In the genomic region with DNA sequence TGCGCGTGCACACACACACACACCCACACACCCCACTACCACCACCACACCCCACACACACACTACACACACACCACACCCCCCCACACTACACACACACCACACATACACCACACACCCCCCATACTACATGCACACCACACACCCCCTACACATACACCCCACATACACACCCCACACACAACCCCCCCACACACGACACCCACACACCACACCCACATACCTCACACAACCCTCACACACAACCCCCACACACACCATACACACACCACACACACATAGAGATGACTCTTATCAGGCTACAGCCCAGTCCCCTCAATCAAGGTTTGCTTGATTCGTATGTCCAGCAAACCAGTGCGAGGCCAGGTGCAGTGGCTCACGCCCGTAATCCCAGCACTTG, we compare ENCODE assay signal across 31 cellular contexts. TPM values are rescaled to one million over a fixed set of nuclear protein-coding genes. Genes with fewer than 3 reads are reported as not detected.
"Had no signal": no experiment of that assay in that cellular context is flagged by ENCODE, and none has a peak within 500 bp of the region (broad histone marks: within the 10 kb centered on the region; RNA-seq: fewer than 3 reads in every experiment).

No MANE protein-coding gene starts in this region.

- H3K27me3 Mint-ChIP-seq: activated CD4-positive, alpha-beta memory T cell treated with anti-CD3 and anti-CD28 coated beads for 36 hours; activated CD4-positive, alpha-beta T cell treated with anti-CD3 and anti-CD28 coated beads, Interleukin-2, amount 10 ng/mL, durations not matched to agents 7 days and 5 days; activated CD8-positive, alpha-beta memory T cell treated with anti-CD3 and anti-CD28 coated beads, Interleukin-2, amount 10 ng/mL, durations not matched to agents 7 days and 5 days; activated naive CD4-positive, alpha-beta T cell treated with anti-CD3 and anti-CD28 coated beads, Interleukin-2, amount 10 ng/mL, durations not matched to agents 7 days and 5 days; activated naive CD8-positive, alpha-beta T cell; activated naive CD8-positive, alpha-beta T cell treated with anti-CD3 and anti-CD28 coated beads, Interleukin-2, amount 50 U/mL, for 24 hours; brain had no signal

- H3K27ac ChIP-seq: Peyer's patch, SJSA1 had no signal

- H3K4me1 ChIP-seq: Peyer's patch, SJSA1 had no signal

- DNase-seq: activated CD4-positive, alpha-beta memory T cell treated with anti-CD3 and anti-CD28 coated beads for 36 hours; activated CD4-positive, alpha-beta T cell treated with anti-CD3 and anti-CD28 coated beads, Interleukin-2, amount 10 ng/mL, durations not matched to agents 7 days and 5 days; activated CD8-positive, alpha-beta memory T cell treated with anti-CD3 and anti-CD28 coated beads for 24 hours; activated CD8-positive, alpha-beta memory T cell treated with anti-CD3 and anti-CD28 coated beads, Interleukin-2, amount 10 ng/mL, durations not matched to agents 7 days and 5 days; activated CD8-positive, alpha-beta memory T cell treated with anti-CD3 and anti-CD28 coated beads, Interleukin-2, amount 50 U/mL, for 48 hours; activated effector memory CD4-positive, alpha-beta T cell treated with Interleukin-2 at 50 U/mL for 16 hours; activated naive CD4-positive, alpha-beta T cell treated with anti-CD3 and anti-CD28 coated beads, Interleukin-2, amount 10 ng/mL, durations not matched to agents 7 days and 5 days; activated naive CD8-positive, alpha-beta T cell treated with anti-CD3 and anti-CD28 coated beads, Interleukin-2, amount 50 U/mL, for 24 hours; activated T-cell treated with anti-CD3 and anti-CD28 coated beads, Interleukin-2, amount 50 U/mL, for 48 hours; anterior cingulate cortex; caudate nucleus; Karpas-422; NCI-H1105 treated with DMSO at 0.1 percent for 48 hours; NCI-H1436; NCI-H1694; NCI-H1930; NCI-H345; NCI-H524 treated with DMSO at 0.1 percent for 48 hours; PC-3; Peyer's patch; RPMI8226; SHP77 treated with DMSO at 0.1 percent for 48 hours; SK-N-SH had no signal

- H3K27me3 ChIP-seq: Peyer's patch, SJSA1 had no signal

- H3K4me3 ChIP-seq: Peyer's patch, SJSA1 had no signal

- H3K9ac ChIP-seq: SK-N-SH had no signal

- ATAC-seq: activated CD8-positive, alpha-beta memory T cell treated with anti-CD3 and anti-CD28 coated beads, Interleukin-2, amount 10 ng/mL, durations not matched to agents 7 days and 5 days; activated naive CD8-positive, alpha-beta T cell treated with anti-CD3 and anti-CD28 coated beads, Interleukin-2, amount 50 U/mL, for 24 hours; PC-3 had no signal

- H3K4me3 Mint-ChIP-seq: activated CD4-positive, alpha-beta memory T cell treated with anti-CD3 and anti-CD28 coated beads for 36 hours; activated CD4-positive, alpha-beta T cell treated with anti-CD3 and anti-CD28 coated beads, Interleukin-2, amount 10 ng/mL, durations not matched to agents 7 days and 5 days; activated CD8-positive, alpha-beta memory T cell treated with anti-CD3 and anti-CD28 coated beads, Interleukin-2, amount 10 ng/mL, durations not matched to agents 7 days and 5 days; activated naive CD4-positive, alpha-beta T cell treated with anti-CD3 and anti-CD28 coated beads, Interleukin-2, amount 10 ng/mL, durations not matched to agents 7 days and 5 days; activated naive CD8-positive, alpha-beta T cell; activated naive CD8-positive, alpha-beta T cell treated with anti-CD3 and anti-CD28 coated beads, Interleukin-2, amount 50 U/mL, for 24 hours; brain; T-helper 1 cell treated with Interleukin-12 subunit alpha and Interleukin-12 subunit beta and Interleukin-4 antibody, amounts not matched to agents 30 μg/mL and 1 μg/mL, for 36 hours; T-helper 2 cell treated with Interferon-gamma antibody and Interleukin-4, amounts not matched to agents 5 μg/mL and 100 μg/mL, for 36 hours had no signal

- H3K9me3 Mint-ChIP-seq: activated CD4-positive, alpha-beta memory T cell treated with anti-CD3 and anti-CD28 coated beads for 36 hours; activated CD4-positive, alpha-beta T cell treated with anti-CD3 and anti-CD28 coated beads, Interleukin-2, amount 10 ng/mL, durations not matched to agents 7 days and 5 days; activated naive CD4-positive, alpha-beta T cell treated with anti-CD3 and anti-CD28 coated beads, Interleukin-2, amount 10 ng/mL, durations not matched to agents 7 days and 5 days; activated naive CD8-positive, alpha-beta T cell treated with anti-CD3 and anti-CD28 coated beads, Interleukin-2, amount 50 U/mL, for 24 hours; brain; T-helper 1 cell treated with Interleukin-12 subunit alpha and Interleukin-12 subunit beta and Interleukin-4 antibody, amounts not matched to agents 30 μg/mL and 1 μg/mL, for 36 hours; T-helper 2 cell treated with Interferon-gamma antibody and Interleukin-4, amounts not matched to agents 5 μg/mL and 100 μg/mL, for 36 hours had no signal

- H3K4me2 ChIP-seq: SK-N-SH had no signal

- H3K36me3 Mint-ChIP-seq: activated CD8-positive, alpha-beta memory T cell treated with anti-CD3 and anti-CD28 coated beads, Interleukin-2, amount 10 ng/mL, durations not matched to agents 7 days and 5 days had no signal

- H3K9me3 ChIP-seq: Peyer's patch, SJSA1, SK-N-SH had no signal

- H3K36me3 ChIP-seq: SJSA1 had no signal

- H3K27ac Mint-ChIP-seq: activated CD4-positive, alpha-beta memory T cell treated with anti-CD3 and anti-CD28 coated beads for 36 hours; activated CD4-positive, alpha-beta T cell treated with anti-CD3 and anti-CD28 coated beads, Interleukin-2, amount 10 ng/mL, durations not matched to agents 7 days and 5 days; activated CD8-positive, alpha-beta memory T cell treated with anti-CD3 and anti-CD28 coated beads, Interleukin-2, amount 10 ng/mL, durations not matched to agents 7 days and 5 days; activated naive CD4-positive, alpha-beta T cell treated with anti-CD3 and anti-CD28 coated beads, Interleukin-2, amount 10 ng/mL, durations not matched to agents 7 days and 5 days; activated naive CD8-positive, alpha-beta T cell; activated naive CD8-positive, alpha-beta T cell treated with anti-CD3 and anti-CD28 coated beads, Interleukin-2, amount 50 U/mL, for 24 hours; brain; T-helper 1 cell treated with Interleukin-12 subunit alpha and Interleukin-12 subunit beta and Interleukin-4 antibody, amounts not matched to agents 30 μg/mL and 1 μg/mL, for 36 hours; T-helper 2 cell treated with Interferon-gamma antibody and Interleukin-4, amounts not matched to agents 5 μg/mL and 100 μg/mL, for 36 hours had no signal

RNA-seq across cellular contexts. Expression of a gene that starts 25.7 kb away (rescaled TPM):
- total RNA-seq: activated CD4-positive, alpha-beta memory T cell treated with anti-CD3 and anti-CD28 coated beads for 36 hours; activated CD4-positive, alpha-beta T cell treated with anti-CD3 and anti-CD28 coated beads, Interleukin-2, amount 10 ng/mL, durations not matched to agents 7 days and 5 days; activated CD8-positive, alpha-beta memory T cell treated with anti-CD3 and anti-CD28 coated beads, Interleukin-2, amount 10 ng/mL, durations not matched to agents 7 days and 5 days; bronchial epithelial cell; MCF 10A; NCI-H460; PC-3; Peyer's patch; SJSA1 had no signal
- polyA plus RNA-seq: SK-N-SH had no signal
